Comparison of ENCODE assay signal across 31 cellular contexts in genomic region chr7:132090444-132090843, GRCh38.
"Had no signal": no experiment of that assay in that cellular context is flagged by ENCODE, and none has a peak within 500 bp of the region (broad histone marks: within the 10 kb centered on the region; RNA-seq: fewer than 3 reads in every experiment).

No MANE protein-coding gene starts in this region.

- H3K27ac Mint-ChIP-seq: activated CD4-positive, alpha-beta memory T cell treated with anti-CD3 and anti-CD28 coated beads, Interleukin-2, amount 10 ng/mL, durations not matched to agents 7 days and 5 days; activated CD4-positive, alpha-beta T cell treated with anti-CD3 and anti-CD28 coated beads, Interleukin-2, amount 10 ng/mL, durations not matched to agents 7 days and 5 days; activated naive CD4-positive, alpha-beta T cell treated with anti-CD3 and anti-CD28 coated beads, Interleukin-2, amount 50 U/mL, for 72 hours; activated T-cell treated with anti-CD3 and anti-CD28 coated beads, Interleukin-2, amount 50 U/mL, for 72 hours; immature natural killer cell; natural killer cell; neural progenitor cell; stimulated activated naive B cell treated with anti-CD40 and anti-IgM and Interleukin-4, amounts not matched to agents 10 μg/mL and 1 μg/mL and 100 μg/mL, for 72 hours; WTC11 had no signal

- H3K9me3 Mint-ChIP-seq: activated CD4-positive, alpha-beta memory T cell treated with anti-CD3 and anti-CD28 coated beads, Interleukin-2, amount 10 ng/mL, durations not matched to agents 7 days and 5 days; activated CD4-positive, alpha-beta T cell treated with anti-CD3 and anti-CD28 coated beads, Interleukin-2, amount 10 ng/mL, durations not matched to agents 7 days and 5 days; activated naive CD4-positive, alpha-beta T cell treated with anti-CD3 and anti-CD28 coated beads, Interleukin-2, amount 50 U/mL, for 72 hours; activated T-cell treated with anti-CD3 and anti-CD28 coated beads, Interleukin-2, amount 50 U/mL, for 72 hours; central memory CD8-positive, alpha-beta T cell; immature natural killer cell; natural killer cell; neural progenitor cell; stimulated activated naive B cell treated with anti-CD40 and anti-IgM and Interleukin-4, amounts not matched to agents 10 μg/mL and 1 μg/mL and 100 μg/mL, for 72 hours; WTC11 had no signal

- ATAC-seq: activated naive CD4-positive, alpha-beta T cell treated with anti-CD3 and anti-CD28 coated beads, Interleukin-2, amount 50 U/mL, for 72 hours; activated T-cell treated with anti-CD3 and anti-CD28 coated beads, Interleukin-2, amount 50 U/mL, for 72 hours; gastroesophageal sphincter; left lobe of liver; lower lobe of right lung; natural killer cell; psoas muscle; right cardiac atrium; stimulated activated naive B cell treated with anti-CD40 and anti-IgM and Interleukin-4, amounts not matched to agents 10 μg/mL and 1 μg/mL and 100 μg/mL, for 72 hours; WTC11 had no signal

- H3K4me3 ChIP-seq: gastroesophageal sphincter, lower lobe of right lung, neural progenitor cell, psoas muscle, stomach, thyroid gland, upper lobe of left lung, vagina had no signal

- H3K4me1 Mint-ChIP-seq: activated CD4-positive, alpha-beta memory T cell treated with anti-CD3 and anti-CD28 coated beads, Interleukin-2, amount 10 ng/mL, durations not matched to agents 7 days and 5 days; activated CD4-positive, alpha-beta T cell treated with anti-CD3 and anti-CD28 coated beads, Interleukin-2, amount 10 ng/mL, durations not matched to agents 7 days and 5 days; central memory CD8-positive, alpha-beta T cell; immature natural killer cell; natural killer cell; stimulated activated naive B cell treated with anti-CD40 and anti-IgM and Interleukin-4, amounts not matched to agents 10 μg/mL and 1 μg/mL and 100 μg/mL, for 72 hours; WTC11 had no signal

- DNase-seq: activated CD4-positive, alpha-beta memory T cell treated with anti-CD3 and anti-CD28 coated beads, Interleukin-2, amount 10 ng/mL, durations not matched to agents 7 days and 5 days; activated CD4-positive, alpha-beta T cell treated with anti-CD3 and anti-CD28 coated beads for 1 hour; activated CD4-positive, alpha-beta T cell treated with anti-CD3 and anti-CD28 coated beads, Interleukin-2, amount 10 ng/mL, durations not matched to agents 7 days and 5 days; activated naive CD4-positive, alpha-beta T cell; activated T-cell treated with anti-CD3 and anti-CD28 coated beads, Interleukin-2, amount 50 U/mL, for 72 hours; anterior cingulate cortex; dermis blood vessel endothelial cell; effector CD8-positive, alpha-beta T cell; head of caudate nucleus; hypothalamus; immature natural killer cell; lower lobe of right lung; mesendoderm; natural killer cell; occipital lobe; psoas muscle; right cardiac atrium; stimulated activated CD4-positive, alpha-beta T cell treated with anti-CD3 and anti-CD28 coated beads, Interleukin-15, amount 100 ng/mL, for 24 hours; stimulated activated CD4-positive, alpha-beta T cell treated with anti-CD3 and anti-CD28 coated beads, Interleukin-2, amount 100 ng/mL, for 24 hours; stimulated activated naive B cell treated with anti-CD40 and anti-IgM and Interleukin-4, amounts not matched to agents 10 μg/mL and 1 μg/mL and 100 μg/mL, for 72 hours; stomach; T-helper 2 cell; thyroid gland; upper lobe of left lung had no signal

- H3K27me3 Mint-ChIP-seq: activated CD4-positive, alpha-beta memory T cell treated with anti-CD3 and anti-CD28 coated beads, Interleukin-2, amount 10 ng/mL, durations not matched to agents 7 days and 5 days; activated CD4-positive, alpha-beta T cell treated with anti-CD3 and anti-CD28 coated beads, Interleukin-2, amount 10 ng/mL, durations not matched to agents 7 days and 5 days had no signal

- H3K36me3 Mint-ChIP-seq: activated naive CD4-positive, alpha-beta T cell treated with anti-CD3 and anti-CD28 coated beads, Interleukin-2, amount 50 U/mL, for 72 hours; immature natural killer cell; natural killer cell; neural progenitor cell; stimulated activated naive B cell treated with anti-CD40 and anti-IgM and Interleukin-4, amounts not matched to agents 10 μg/mL and 1 μg/mL and 100 μg/mL, for 72 hours; WTC11 had no signal

- H3K4me3 Mint-ChIP-seq: activated CD4-positive, alpha-beta memory T cell treated with anti-CD3 and anti-CD28 coated beads, Interleukin-2, amount 10 ng/mL, durations not matched to agents 7 days and 5 days; activated CD4-positive, alpha-beta T cell treated with anti-CD3 and anti-CD28 coated beads, Interleukin-2, amount 10 ng/mL, durations not matched to agents 7 days and 5 days; activated T-cell treated with anti-CD3 and anti-CD28 coated beads, Interleukin-2, amount 50 U/mL, for 72 hours; central memory CD8-positive, alpha-beta T cell; immature natural killer cell; natural killer cell; neural progenitor cell; stimulated activated naive B cell treated with anti-CD40 and anti-IgM and Interleukin-4, amounts not matched to agents 10 μg/mL and 1 μg/mL and 100 μg/mL, for 72 hours; WTC11 had no signal
